In genomic region chrX:143664302-143664701, GRCh38 we compare ENCODE assay signal across 10 cellular contexts. TPM values are rescaled to one million over a fixed set of nuclear protein-coding genes. Genes with fewer than 3 reads are reported as not detected.
DNase-seq lines count a peak whose midpoint lies in the region; ATAC-seq, FAIRE-seq and TF ChIP-seq lines count a peak whose summit lies in the region.
"Had no signal": no experiment of that assay in that cellular context is flagged by ENCODE, and none has a peak within 500 bp of the region (broad histone marks: within the 10 kb centered on the region; RNA-seq: fewer than 3 reads in every experiment).

No MANE protein-coding gene starts in this region.

- H3K4me1 ChIP-seq in testis, result no peaks in the 10 kb centered on the region
- no peaks in the 10 kb centered on the region for H3K4me1 ChIP-seq in ovary (ENCODE audit: insufficient read depth)

- intact Hi-C loops in testis (cut with DNase I; ENCODE audit: low total_unique reads), result no loop called here
- intact Hi-C loops in ovary (cut with DNase I), result no loop called here

- WGBS in testis, 2 donors, result 43 to 51% methylated on average over 5 of the region's 5 CpGs
- WGBS in ovary, 3 donors, result 25 to 29% (median 27%) methylated on average over 5 of the region's 5 CpGs

- peak; percentile 37 for DNase-seq in NCI-H748 (lab: John Stamatoyannopoulos, UW; ENCODE audit: unreplicated experiment)
- no peak for DNase-seq in NCI-H748 treated with DMSO at 0.1 percent for 48 hours (lab: John Stamatoyannopoulos, UW)
- DNase-seq in NCI-H1694 (lab: John Stamatoyannopoulos, UW), result peak; percentile 0
- no peak for DNase-seq in testis
- DNase-seq in ovary, result no peak

- FAIRE-seq in endometrium (lab: Jason Lieb, UNC), result peak; percentile 80

- TF ChIP-seq EP300 in ovary (IDR thresholded peaks at IDR 0.05), result no peak

- H3K27ac ChIP-seq in testis (no peak overlapping the region), ovary (no peak overlapping the region)

- TF ChIP-seq POLR2A in testis (IDR thresholded peaks at IDR 0.05) (no peak), ovary (IDR thresholded peaks at IDR 0.05) (no peak)

- TF ChIP-seq CTCF in testis (IDR thresholded peaks at IDR 0.05) (peak; percentile 24 to 55 (median 25)), ovary (IDR thresholded peaks at IDR 0.05) (no peak)

- H3K36me3 ChIP-seq in testis (ENCODE audit: low read depth, missing control alignments) (no peaks in the 10 kb centered on the region), ovary (no peaks in the 10 kb centered on the region)

- H3K9me3 ChIP-seq in testis (no peaks in the 10 kb centered on the region), ovary (no peaks in the 10 kb centered on the region)

- H3K27me3 ChIP-seq in testis, result no peaks in the 10 kb centered on the region
- H3K27me3 ChIP-seq in ovary, result no peaks in the 10 kb centered on the region

- H3K4me3 ChIP-seq in testis, result no peak overlapping the region
- H3K4me3 ChIP-seq in ovary, result no peak overlapping the region

- ATAC-seq in GM19324 (IDR thresholded peaks at IDR 0.05; ENCODE audit: low FRiP score, unreplicated experiment) (no peak), GM21423 (IDR thresholded peaks at IDR 0.05; ENCODE audit: unreplicated experiment) (no peak)

RNA-seq across cellular contexts. Expression of gene SLITRK4, which starts 28.4 kb away (rescaled TPM):
- 1 to 10 TPM; 1.8 to 2.1 TPM for total RNA-seq in testis
- 1.3 TPM for polyA plus RNA-seq in testis (ENCODE audit: insufficient read depth, low read depth, low replicate concordance)
- 1 to 10 TPM in 6 of 7 donors, under 1 TPM in 1; 0.92 to 5.3 (median 2.3) TPM for total RNA-seq in ovary
- polyA plus RNA-seq in ovary, result 1 to 10 TPM in 1 of 2 donors, under 1 TPM in 1; 0.44 to 5.9 TPM
- total RNA-seq: CD4-positive, CD25-positive, alpha-beta regulatory T cell had no signal
- polyA plus RNA-seq: CD4-positive, CD25-positive, alpha-beta regulatory T cell had no signal

RNA-seq across cellular contexts. Expression of gene SPANXN2, which starts 56.2 kb away (rescaled TPM):
- total RNA-seq in testis (1 to 10 TPM in 1 of 2 donors, not detected in 1; 1.1 TPM), ovary (not detected)
- polyA plus RNA-seq in testis (ENCODE audit: insufficient read depth, low read depth, low replicate concordance) (0.70 TPM), ovary (not detected)
- total RNA-seq: CD4-positive, CD25-positive, alpha-beta regulatory T cell; mononuclear cell had no signal
- polyA plus RNA-seq: CD4-positive, CD25-positive, alpha-beta regulatory T cell had no signal

Comparison
In these comparisons a context has a peak if more than half of its experiments do, and no peak if none do; other contexts are left out.
1. DNase-seq: peak in NCI-H748 (single experiment) and NCI-H1694 (single experiment); none in NCI-H748 treated with DMSO at 0.1 percent for 48 hours (single experiment), testis (single experiment) and ovary (0 of 5).
2. CTCF ChIP-seq: peak in testis (3 of 3); none in ovary (0 of 3).